ENCODE assay signal across 13 cellular contexts in genomic region chr4:156774422-156774821, GRCh38.
DNase-seq lines count a peak whose midpoint lies in the region; ATAC-seq and TF ChIP-seq lines count a peak whose summit lies in the region.
"Had no signal": no experiment of that assay in that cellular context is flagged by ENCODE, and none has a peak within 500 bp of the region (broad histone marks: within the 10 kb centered on the region; RNA-seq: fewer than 3 reads in every experiment).

No MANE protein-coding gene starts in this region.

- no peak overlapping the region for H3K27ac Mint-ChIP-seq in natural killer cell treated with Interleukin-12 subunit alpha and Interleukin-12 subunit beta and Interleukin-15 and Interleukin-18, amount 100 ng/mL, for 72 hours
- H3K27ac Mint-ChIP-seq: endodermal cell had no signal

- no peaks in the 10 kb centered on the region for H3K9me2 ChIP-seq in Karpas-422 (replicated peaks; ENCODE audit: insufficient read depth, low read length)

- H3K27ac ChIP-seq in left lung (no peak overlapping the region), Karpas-422 (ENCODE audit: low read length) (no peak overlapping the region)

- H3K9me3 ChIP-seq in left lung (no peaks in the 10 kb centered on the region), Karpas-422 (ENCODE audit: low read length) (no peaks in the 10 kb centered on the region)
- H3K9me3 ChIP-seq: BE2C had no signal

- in situ Hi-C loops in ACHN (cut with HindIII; ENCODE audit: low pct_ligation_motif_present, low pct_unique_long_range_greater_than_20kb, low sequenced_read_pairs) = no loop called here

- H3K36me3 ChIP-seq in left lung (no peaks in the 10 kb centered on the region), Karpas-422 (ENCODE audit: insufficient read depth, low read length) (no peaks in the 10 kb centered on the region)
- H3K36me3 ChIP-seq: BE2C had no signal

- no peak overlapping the region for H3K4me2 ChIP-seq in Karpas-422 (ENCODE audit: low read depth, low read length, poor library complexity, severe bottlenecking)

- peaks cover 8 to 19% of the 10 kb centered on the region in 2 donors for H3K4me1 ChIP-seq in left lung
- H3K4me1 ChIP-seq in Karpas-422 (ENCODE audit: low read length) = no peaks in the 10 kb centered on the region
- H3K4me1 ChIP-seq: BE2C had no signal

- H3K4me3 ChIP-seq in left lung (no peak overlapping the region), Karpas-422 (ENCODE audit: low read length) (no peak overlapping the region)

- DNase-seq in ACHN (peak; percentile 69), HT1080 (ENCODE audit: low read depth) (peak; percentile 74), brain pericyte (ENCODE audit: low read depth, low spot score) (peak; percentile 25), left lung (peak in 1 of 2 donors; percentile 37), Karpas-422 (no peak)
- DNase-seq in natural killer cell treated with Interleukin-12 subunit alpha and Interleukin-12 subunit beta and Interleukin-15 and Interleukin-18, amount 100 ng/mL, for 72 hours (ENCODE audit: low spot score) = no peak
- DNase-seq: activated CD4-positive, alpha-beta T cell treated with anti-CD3 and anti-CD28 coated beads for 1 hour; activated effector memory CD4-positive, alpha-beta T cell treated with anti-CD3 and anti-CD28 coated beads, Interleukin-2, amount 50 U/mL, for 16 hours; BE2C; endodermal cell; NCI-H187 treated with DMSO at 0.1 percent for 48 hours had no signal

- intact Hi-C loops in left lung (cut with DNase I) = no loop called here

- H3K27me3 ChIP-seq in left lung (no peaks in the 10 kb centered on the region), Karpas-422 (ENCODE audit: low read length) (no peaks in the 10 kb centered on the region)
- H3K27me3 ChIP-seq: BE2C had no signal

- no peaks in the 10 kb centered on the region for H3K79me2 ChIP-seq in Karpas-422 (ENCODE audit: low read length)

- no peak for TF ChIP-seq CTCF in left lung (IDR thresholded peaks at IDR 0.05)

- no peaks in the 10 kb centered on the region for H3K27me3 Mint-ChIP-seq in natural killer cell treated with Interleukin-12 subunit alpha and Interleukin-12 subunit beta and Interleukin-15 and Interleukin-18, amount 100 ng/mL, for 72 hours

- ATAC-seq in left lung (peak; percentile 29), GM19467 (IDR thresholded peaks at IDR 0.05; ENCODE audit: unreplicated experiment) (no peak), GM21526 (IDR thresholded peaks at IDR 0.05; ENCODE audit: low FRiP score, unreplicated experiment) (no peak)
- ATAC-seq in natural killer cell treated with Interleukin-12 subunit alpha and Interleukin-12 subunit beta and Interleukin-15 and Interleukin-18, amount 100 ng/mL, for 72 hours = no peak

- no peaks in the 10 kb centered on the region for H3K4me1 Mint-ChIP-seq in natural killer cell treated with Interleukin-12 subunit alpha and Interleukin-12 subunit beta and Interleukin-15 and Interleukin-18, amount 100 ng/mL, for 72 hours (ENCODE audit: low read depth in 2 of 2)

- no peak overlapping the region for H2AFZ ChIP-seq in Karpas-422 (ENCODE audit: low read length)

- H3K9me3 Mint-ChIP-seq in natural killer cell treated with Interleukin-12 subunit alpha and Interleukin-12 subunit beta and Interleukin-15 and Interleukin-18, amount 100 ng/mL, for 72 hours = peaks cover 2% of the 10 kb centered on the region
- H3K9me3 Mint-ChIP-seq: endodermal cell had no signal

- no peak overlapping the region for H3K9ac ChIP-seq in Karpas-422 (ENCODE audit: low read length)

- no peaks in the 10 kb centered on the region for H4K20me1 ChIP-seq in Karpas-422 (ENCODE audit: insufficient read depth, low read depth, low read length)

- H3K36me3 Mint-ChIP-seq in natural killer cell treated with Interleukin-12 subunit alpha and Interleukin-12 subunit beta and Interleukin-15 and Interleukin-18, amount 100 ng/mL, for 72 hours = no peaks in the 10 kb centered on the region

- no peak overlapping the region for H3K4me3 Mint-ChIP-seq in natural killer cell treated with Interleukin-12 subunit alpha and Interleukin-12 subunit beta and Interleukin-15 and Interleukin-18, amount 100 ng/mL, for 72 hours
- H3K4me3 Mint-ChIP-seq: endodermal cell had no signal

Comparison
In these comparisons a context has a peak if more than half of its experiments do, and no peak if none do; other contexts are left out.
1. DNase-seq: peak in ACHN (single experiment), HT1080 (single experiment) and brain pericyte (single experiment); none in natural killer cell treated with Interleukin-12 subunit alpha and Interleukin-12 subunit beta and Interleukin-15 and Interleukin-18, amount 100 ng/mL, for 72 hours (single experiment) and Karpas-422 (single experiment).